ENCODE assay signal across 2 cellular contexts in the genomic region with DNA sequence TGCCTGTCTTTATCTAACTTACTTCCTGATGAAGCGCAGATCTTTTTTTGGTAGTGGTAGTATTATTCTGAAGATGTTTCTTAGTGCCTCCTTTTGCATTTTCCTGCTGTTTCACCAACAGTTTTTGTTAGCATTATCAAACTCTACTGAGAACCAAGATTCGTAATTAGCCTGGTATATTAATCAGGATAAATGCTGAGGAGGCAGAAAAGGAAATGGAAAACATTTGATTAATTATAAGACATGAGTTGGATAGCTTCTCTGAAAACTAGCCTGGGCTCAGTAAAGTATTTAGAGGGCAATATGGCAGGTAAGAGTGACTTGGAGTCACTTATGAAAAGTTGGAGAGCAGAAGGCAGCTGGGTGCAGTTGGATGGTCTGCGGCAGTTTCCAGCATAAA.
TF ChIP-seq lines count a peak whose summit lies in the region.

No MANE protein-coding gene starts in this region.

TF ChIP-seq in A549, 52 proteins besides CTCF, POLR2A, EP300 and RAD21:
- no peak for TF ChIP-seq CBX8 (IDR thresholded peaks at IDR 0.05)
- no peak for TF ChIP-seq MAZ (IDR thresholded peaks at IDR 0.05; ENCODE audit: borderline replicate concordance, low read depth, low read length)
- peak; percentile 77 for TF ChIP-seq MAFK (IDR thresholded peaks at IDR 0.05; ENCODE audit: partially characterized antibody)
- no peak for TF ChIP-seq TFCP2L1 (CRISPR knock-in tag; IDR thresholded peaks at IDR 0.05)
- no peak for TF ChIP-seq SREBF2 (IDR thresholded peaks at IDR 0.05)
- no peak for TF ChIP-seq CHD4 (IDR thresholded peaks at IDR 0.05; ENCODE audit: borderline replicate concordance)

TF ChIP-seq in GM12878, 131 proteins besides CTCF, POLR2A, EP300 and RAD21:
- TF ChIP-seq, protein P1, sequence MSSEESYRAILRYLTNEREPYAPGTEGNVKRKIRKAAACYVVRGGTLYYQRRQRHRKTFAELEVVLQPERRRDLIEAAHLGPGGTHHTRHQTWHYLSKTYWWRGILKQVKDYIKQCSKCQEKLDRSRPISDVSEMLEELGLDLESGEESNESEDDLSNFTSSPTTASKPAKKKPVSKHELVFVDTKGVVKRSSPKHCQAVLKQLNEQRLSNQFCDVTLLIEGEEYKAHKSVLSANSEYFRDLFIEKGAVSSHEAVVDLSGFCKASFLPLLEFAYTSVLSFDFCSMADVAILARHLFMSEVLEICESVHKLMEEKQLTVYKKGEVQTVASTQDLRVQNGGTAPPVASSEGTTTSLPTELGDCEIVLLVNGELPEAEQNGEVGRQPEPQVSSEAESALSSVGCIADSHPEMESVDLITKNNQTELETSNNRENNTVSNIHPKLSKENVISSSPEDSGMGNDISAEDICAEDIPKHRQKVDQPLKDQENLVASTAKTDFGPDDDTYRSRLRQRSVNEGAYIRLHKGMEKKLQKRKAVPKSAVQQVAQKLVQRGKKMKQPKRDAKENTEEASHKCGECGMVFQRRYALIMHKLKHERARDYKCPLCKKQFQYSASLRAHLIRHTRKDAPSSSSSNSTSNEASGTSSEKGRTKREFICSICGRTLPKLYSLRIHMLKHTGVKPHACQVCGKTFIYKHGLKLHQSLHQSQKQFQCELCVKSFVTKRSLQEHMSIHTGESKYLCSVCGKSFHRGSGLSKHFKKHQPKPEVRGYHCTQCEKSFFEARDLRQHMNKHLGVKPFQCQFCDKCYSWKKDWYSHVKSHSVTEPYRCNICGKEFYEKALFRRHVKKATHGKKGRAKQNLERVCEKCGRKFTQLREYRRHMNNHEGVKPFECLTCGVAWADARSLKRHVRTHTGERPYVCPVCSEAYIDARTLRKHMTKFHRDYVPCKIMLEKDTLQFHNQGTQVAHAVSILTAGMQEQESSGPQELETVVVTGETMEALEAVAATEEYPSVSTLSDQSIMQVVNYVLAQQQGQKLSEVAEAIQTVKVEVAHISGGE (CRISPR knock-in tag; IDR thresholded peaks at IDR 0.05) = no peak
- TF ChIP-seq GABPA (IDR thresholded peaks at IDR 0.05; ENCODE audit: low read depth) (no peak), ZNF274 (IDR thresholded peaks at IDR 0.05; ENCODE audit: insufficient read depth, insufficient read length) (no peak), CBFB (IDR thresholded peaks at IDR 0.05; ENCODE audit: low read depth) (no peak), IKZF2 (IDR thresholded peaks at IDR 0.05) (no peak), POLR2AphosphoS2 (IDR thresholded peaks at IDR 0.05; ENCODE audit: low read depth, low read length) (no peak), SUPT20H (IDR thresholded peaks at IDR 0.05; ENCODE audit: borderline replicate concordance, control insufficient read depth, low read depth, low read length) (no peak), FOXM1 (IDR thresholded peaks at IDR 0.05; ENCODE audit: low read depth, low read length) (no peak), CBX3 (IDR thresholded peaks at IDR 0.05; ENCODE audit: borderline replicate concordance, low read depth) (no peak), FOS (IDR thresholded peaks at IDR 0.05; ENCODE audit: borderline replicate concordance, extremely low read depth, insufficient read length) (no peak), BHLHE40 (IDR thresholded peaks at IDR 0.05; ENCODE audit: borderline replicate concordance in 1 of 2, low read depth in 2 of 2, low read length in 1 of 2) (no peak), SMARCA5 (IDR thresholded peaks at IDR 0.05) (no peak), YBX1 (IDR thresholded peaks at IDR 0.05) (no peak), KLF5 (IDR thresholded peaks at IDR 0.05; ENCODE audit: partially characterized antibody) (no peak), NRF1 (conservative IDR thresholded peaks at IDR 0.05; ENCODE audit: low read depth, low read length) (no peak), HDAC2 (IDR thresholded peaks at IDR 0.05) (no peak)
- TF ChIP-seq, protein P2, sequence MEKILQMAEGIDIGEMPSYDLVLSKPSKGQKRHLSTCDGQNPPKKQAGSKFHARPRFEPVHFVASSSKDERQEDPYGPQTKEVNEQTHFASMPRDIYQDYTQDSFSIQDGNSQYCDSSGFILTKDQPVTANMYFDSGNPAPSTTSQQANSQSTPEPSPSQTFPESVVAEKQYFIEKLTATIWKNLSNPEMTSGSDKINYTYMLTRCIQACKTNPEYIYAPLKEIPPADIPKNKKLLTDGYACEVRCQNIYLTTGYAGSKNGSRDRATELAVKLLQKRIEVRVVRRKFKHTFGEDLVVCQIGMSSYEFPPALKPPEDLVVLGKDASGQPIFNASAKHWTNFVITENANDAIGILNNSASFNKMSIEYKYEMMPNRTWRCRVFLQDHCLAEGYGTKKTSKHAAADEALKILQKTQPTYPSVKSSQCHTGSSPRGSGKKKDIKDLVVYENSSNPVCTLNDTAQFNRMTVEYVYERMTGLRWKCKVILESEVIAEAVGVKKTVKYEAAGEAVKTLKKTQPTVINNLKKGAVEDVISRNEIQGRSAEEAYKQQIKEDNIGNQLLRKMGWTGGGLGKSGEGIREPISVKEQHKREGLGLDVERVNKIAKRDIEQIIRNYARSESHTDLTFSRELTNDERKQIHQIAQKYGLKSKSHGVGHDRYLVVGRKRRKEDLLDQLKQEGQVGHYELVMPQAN (conservative IDR thresholded peaks at IDR 0.05) = no peak
- TF ChIP-seq, protein P3, sequence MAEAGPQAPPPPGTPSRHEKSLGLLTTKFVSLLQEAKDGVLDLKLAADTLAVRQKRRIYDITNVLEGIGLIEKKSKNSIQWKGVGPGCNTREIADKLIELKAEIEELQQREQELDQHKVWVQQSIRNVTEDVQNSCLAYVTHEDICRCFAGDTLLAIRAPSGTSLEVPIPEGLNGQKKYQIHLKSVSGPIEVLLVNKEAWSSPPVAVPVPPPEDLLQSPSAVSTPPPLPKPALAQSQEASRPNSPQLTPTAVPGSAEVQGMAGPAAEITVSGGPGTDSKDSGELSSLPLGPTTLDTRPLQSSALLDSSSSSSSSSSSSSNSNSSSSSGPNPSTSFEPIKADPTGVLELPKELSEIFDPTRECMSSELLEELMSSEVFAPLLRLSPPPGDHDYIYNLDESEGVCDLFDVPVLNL (IDR thresholded peaks at IDR 0.05; ENCODE audit: low read depth, low read length) = no peak
- TF ChIP-seq, protein P4, sequence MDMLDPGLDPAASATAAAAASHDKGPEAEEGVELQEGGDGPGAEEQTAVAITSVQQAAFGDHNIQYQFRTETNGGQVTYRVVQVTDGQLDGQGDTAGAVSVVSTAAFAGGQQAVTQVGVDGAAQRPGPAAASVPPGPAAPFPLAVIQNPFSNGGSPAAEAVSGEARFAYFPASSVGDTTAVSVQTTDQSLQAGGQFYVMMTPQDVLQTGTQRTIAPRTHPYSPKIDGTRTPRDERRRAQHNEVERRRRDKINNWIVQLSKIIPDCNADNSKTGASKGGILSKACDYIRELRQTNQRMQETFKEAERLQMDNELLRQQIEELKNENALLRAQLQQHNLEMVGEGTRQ (IDR thresholded peaks at IDR 0.05; ENCODE audit: borderline replicate concordance, low read depth, low read length) = no peak
